In genomic region chr7:151590801-151591771, GRCh38 we compare ENCODE assay signal across 1 cellular context.
TF ChIP-seq lines count a peak whose summit lies in the region.

No MANE protein-coding gene starts in this region.

TF ChIP-seq in IMR-90, 13 proteins besides CTCF, POLR2A, EP300 and RAD21:
- no peak for TF ChIP-seq FOS (IDR thresholded peaks at IDR 0.05; ENCODE audit: low read depth, low read length)
- no peak for TF ChIP-seq MAFK (IDR thresholded peaks at IDR 0.05; ENCODE audit: low read depth, low read length)
- TF ChIP-seq SMC3 (IDR thresholded peaks at IDR 0.05; ENCODE audit: low read depth, low read length): no peak
- TF ChIP-seq MAZ (IDR thresholded peaks at IDR 0.05; ENCODE audit: borderline replicate concordance, low read depth, low read length): no peak
- no peak for TF ChIP-seq CHD1 (IDR thresholded peaks at IDR 0.05; ENCODE audit: low read depth, low read length)
- TF ChIP-seq NFE2L2 (IDR thresholded peaks at IDR 0.05; ENCODE audit: low read depth, low read length): no peak
- no peak for TF ChIP-seq RCOR1 (IDR thresholded peaks at IDR 0.05; ENCODE audit: insufficient replicate concordance, low read length)
- no peak for TF ChIP-seq USF2 (IDR thresholded peaks at IDR 0.05; ENCODE audit: low read depth, low read length)
- TF ChIP-seq MXI1 (IDR thresholded peaks at IDR 0.05; ENCODE audit: borderline replicate concordance, low read depth, low read length): no peak
- TF ChIP-seq CEBPB (IDR thresholded peaks at IDR 0.05; ENCODE audit: low read depth, low read length): no peak
- TF ChIP-seq RFX5 (IDR thresholded peaks at IDR 0.05; ENCODE audit: low read depth, low read length): no peak
- TF ChIP-seq ELK1 (IDR thresholded peaks at IDR 0.05; ENCODE audit: borderline replicate concordance, low read depth, low read length): no peak
- TF ChIP-seq BHLHE40 (IDR thresholded peaks at IDR 0.05; ENCODE audit: low read depth, low read length): no peak
